Comparison of ENCODE assay signal across 8 cellular contexts in genomic region chr6:85678602-85679444, GRCh38. TPM values are rescaled to one million over a fixed set of nuclear protein-coding genes. Genes with fewer than 3 reads are reported as not detected.
DNase-seq lines count a peak whose midpoint lies in the region; ATAC-seq and TF ChIP-seq lines count a peak whose summit lies in the region.

No MANE protein-coding gene starts in this region.

- intact Hi-C loops in lower leg skin (cut with DNase I; ENCODE audit: low total_unique reads): loop anchor here (1.0 kb wide), 1 partner anchor 36 kb away; no protein-coding TSS in a partner anchor

- TF ChIP-seq CTCF in lower leg skin (IDR thresholded peaks at IDR 0.05): no peak

- peak in 1 of 2 donors; percentile 99 for TF ChIP-seq POLR2A in lower leg skin (IDR thresholded peaks at IDR 0.05)

- ATAC-seq in GM19395 (IDR thresholded peaks at IDR 0.05; ENCODE audit: unreplicated experiment) (peak; percentile 80), HG03558 (IDR thresholded peaks at IDR 0.05; ENCODE audit: extremely low read depth, unreplicated experiment) (peak; percentile 69)

- peak; percentile 100 for DNase-seq in CD1c-positive myeloid dendritic cell (ENCODE audit: extremely low spot score)
- peak; percentile 99 for DNase-seq in NCI-H748 (lab: John Stamatoyannopoulos, UW; ENCODE audit: unreplicated experiment)
- DNase-seq in activated CD4-positive, alpha-beta T cell treated with anti-CD3 and anti-CD28 coated beads, Interleukin-2, amount 50 U/mL, for 4 hours: peak; percentile 98
- DNase-seq in dermis microvascular lymphatic vessel endothelial cell (ENCODE audit: low read depth in 2 of 2): peak; percentile 96 to 99
- peak; percentile 99 to 100 for DNase-seq in lower leg skin (ENCODE audit: low spot score in 2 of 2)
- DNase-seq in stimulated activated CD4-positive, alpha-beta T cell treated with anti-CD3 and anti-CD28 coated beads, Interleukin-4, amount 100 ng/mL, for 4 hours: peak; percentile 94 to 98

- peak overlapping the region; percentile 90 for H3K4me3 ChIP-seq in lower leg skin (ENCODE audit: low read depth, poor library complexity, severe bottlenecking)

- 1% methylated on average over 36 to 52 of the region's 82 CpGs for WGBS in lower leg skin, 2 donors

RNA-seq across cellular contexts. Expression of gene SYNCRIP, which starts 36.1 kb away (rescaled TPM):
- total RNA-seq in dermis microvascular lymphatic vessel endothelial cell: 50.8 and 54.4 TPM in 2 replicates
- total RNA-seq in lower leg skin: 10 to 100 TPM; 49.4 to 56.3 (median 50.6) TPM

Comparison
In these comparisons a context has a peak if more than half of its experiments do, and no peak if none do; other contexts are left out.
1. Peak in every context shown above with its lines: DNase-seq, ATAC-seq and H3K4me3 ChIP-seq.